In the genomic region with DNA sequence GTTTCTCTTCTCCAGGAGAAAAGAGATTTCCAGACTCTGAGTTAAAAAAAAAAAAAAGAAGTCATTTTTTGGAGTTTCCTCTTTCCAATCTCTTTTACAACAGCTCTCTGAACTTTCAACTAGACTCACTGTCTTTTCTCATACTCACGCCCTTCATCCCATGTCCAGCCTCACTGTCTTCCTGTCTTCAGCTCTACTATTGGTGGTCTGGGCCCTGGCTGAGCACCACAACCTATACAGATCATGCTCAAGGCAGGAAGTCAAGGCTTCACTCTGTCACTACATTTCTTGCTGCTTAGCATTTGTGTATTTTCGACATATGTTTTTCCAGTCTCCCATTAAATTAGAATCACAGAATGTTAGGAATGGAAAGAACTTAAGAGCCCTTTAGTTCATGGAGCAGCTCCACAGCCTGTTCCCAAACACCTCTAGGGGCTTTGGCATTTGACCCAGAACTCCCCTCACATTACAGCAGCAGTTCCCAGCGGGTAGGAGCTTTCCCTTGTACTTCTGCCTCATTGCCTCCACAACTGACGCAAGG, we compare ENCODE assay signal across 26 cellular contexts.
DNase-seq lines count a peak whose midpoint lies in the region; ATAC-seq and TF ChIP-seq lines count a peak whose summit lies in the region.
"Had no signal": no experiment of that assay in that cellular context is flagged by ENCODE, and none has a peak within 500 bp of the region (broad histone marks: within the 10 kb centered on the region; RNA-seq: fewer than 3 reads in every experiment).

No MANE protein-coding gene starts in this region.

- peak; percentile 19 for DNase-seq in NOMO-1 treated with DMSO at 0.1 percent for 48 hours (lab: John Stamatoyannopoulos, UW; ENCODE audit: unreplicated experiment)
- no peak for DNase-seq in NOMO-1 treated with dmso at 0.1 percent for 144 hours (lab: John Stamatoyannopoulos, UW; ENCODE audit: unreplicated experiment)
- no peak for DNase-seq in fibroblast of lung (ENCODE audit: low read depth in 2 of 2)
- no peak for DNase-seq in NCI-H774 (lab: John Stamatoyannopoulos, UW)
- DNase-seq in GM10248 (ENCODE audit: extremely low spot score), result no peak
- DNase-seq: 8988T; activated CD4-positive, CD25-positive, alpha-beta regulatory T cell; activated T-cell treated with anti-CD3 and anti-CD28 coated beads for 4 hours; Calu3; dorsolateral prefrontal cortex; gastrocnemius medialis; GOT3; hippocampal formation; MM.1S; NCI-H1694; NCI-H2171; NCI-H526; nucleus accumbens; retina; RPMI8226 had no signal

- no peaks in the 10 kb centered on the region for H3F3A ChIP-seq in Loucy (ENCODE audit: low read depth)

- ATAC-seq in HG02970 (IDR thresholded peaks at IDR 0.05; ENCODE audit: low FRiP score, unreplicated experiment), result no peak

- no peaks in the 10 kb centered on the region for H3K9me2 ChIP-seq in Loucy (replicated peaks; ENCODE audit: low read depth, low read length)

- H3K36me3 ChIP-seq in Loucy (ENCODE audit: insufficient read depth, low read length) (no peaks in the 10 kb centered on the region), fibroblast of lung (ENCODE audit: control insufficient read depth, insufficient read depth, low read length) (no peaks in the 10 kb centered on the region), parathyroid adenoma (ENCODE audit: control insufficient read depth, insufficient read depth, low read length) (no peaks in the 10 kb centered on the region)
- H3K36me3 ChIP-seq: BLaER1, cardiac muscle cell, gastrocnemius medialis had no signal

- H3K9me3 ChIP-seq in Loucy (ENCODE audit: insufficient read depth, low read depth, low read length) (no peaks in the 10 kb centered on the region), fibroblast of lung (ENCODE audit: control insufficient read depth, insufficient read depth, low read depth, low read length) (no peaks in the 10 kb centered on the region), parathyroid adenoma (ENCODE audit: control insufficient read depth, low read length) (no peaks in the 10 kb centered on the region)
- H3K9me3 ChIP-seq: BLaER1, gastrocnemius medialis had no signal

- H4K20me1 ChIP-seq in Loucy (ENCODE audit: insufficient read depth, low read length, poor library complexity, severe bottlenecking), result no peaks in the 10 kb centered on the region
- no peaks in the 10 kb centered on the region for H4K20me1 ChIP-seq in fibroblast of lung (ENCODE audit: control insufficient read depth, extremely low read depth, insufficient read depth, low read length)
- H4K20me1 ChIP-seq: BLaER1 had no signal

- H2AFZ ChIP-seq in Loucy (ENCODE audit: low read length) (peak overlapping the region; percentile 49; the same call in 1 of the 2 replicates), fibroblast of lung (ENCODE audit: low read length) (peak overlapping the region; percentile 42), parathyroid adenoma (peak overlapping the region; percentile 1)

- H3K9ac ChIP-seq in Loucy (ENCODE audit: low read depth, low read length, poor library complexity, severe bottlenecking) (no peak overlapping the region), fibroblast of lung (ENCODE audit: insufficient read depth, low read length) (no peak overlapping the region), parathyroid adenoma (no peak overlapping the region)
- H3K9ac ChIP-seq: BLaER1 had no signal

- no peak for TF ChIP-seq CTCF in Loucy (conservative IDR thresholded peaks at IDR 0.05; ENCODE audit: low read length)
- no peak for TF ChIP-seq CTCF in fibroblast of lung (conservative IDR thresholded peaks at IDR 0.05 in 1 of 2, IDR thresholded peaks at IDR 0.05 in 1 of 2; ENCODE audit: low read depth in 1 of 2, low read length in 2 of 2)
- no peak for TF ChIP-seq CTCF in parathyroid adenoma (IDR thresholded peaks at IDR 0.05)
- no peak for TF ChIP-seq CTCF in GM10248 (IDR thresholded peaks at IDR 0.05; ENCODE audit: control extremely low read depth, extremely low read depth, low read depth, missing control alignments)

- H3K79me2 ChIP-seq in Loucy (ENCODE audit: insufficient read depth, low read length) (no peaks in the 10 kb centered on the region), fibroblast of lung (ENCODE audit: control insufficient read depth, insufficient read depth, low read length) (no peaks in the 10 kb centered on the region), parathyroid adenoma (no peaks in the 10 kb centered on the region)

- H3K4me2 ChIP-seq in Loucy (ENCODE audit: low read depth, low read length, poor library complexity, severe bottlenecking) (no peak overlapping the region), fibroblast of lung (ENCODE audit: extremely low read depth, insufficient read depth, low read length) (no peak overlapping the region), parathyroid adenoma (ENCODE audit: low read length) (no peak overlapping the region)
- H3K4me2 ChIP-seq: BLaER1 had no signal

- H3K4me1 ChIP-seq in Loucy (ENCODE audit: insufficient read depth, low read length, poor library complexity, severe bottlenecking) (peaks cover 6% of the 10 kb centered on the region), fibroblast of lung (ENCODE audit: control insufficient read depth, extremely low read depth, insufficient read depth, low read length) (peaks cover 9% of the 10 kb centered on the region), parathyroid adenoma (peaks cover 4% of the 10 kb centered on the region)
- H3K4me1 ChIP-seq: BLaER1 had no signal

- peak overlapping the region; percentile 61 for H3K27ac ChIP-seq in fibroblast of lung (ENCODE audit: insufficient read depth, low read length)
- H3K27ac ChIP-seq in parathyroid adenoma, result no peak overlapping the region
- H3K27ac ChIP-seq: BLaER1, cardiac muscle cell, dorsolateral prefrontal cortex, gastrocnemius medialis had no signal

- CTCF ChIA-PET in GM10248 (lab: Yijun Ruan, JAX), result interaction anchor here (1.4 to 2.0 kb wide), 3 partner anchors 16 to 277 kb away, joined by 5 to 11 read pairs (median 5); no protein-coding TSS in a partner anchor

- POLR2A ChIA-PET in GM10248 (lab: Yijun Ruan, JAX), result no interaction called here

- no peaks in the 10 kb centered on the region for H3K27me3 ChIP-seq in Loucy (ENCODE audit: insufficient read depth, low read length, poor library complexity, severe bottlenecking)
- H3K27me3 ChIP-seq in fibroblast of lung (ENCODE audit: control insufficient read depth, insufficient read depth, low read length), result no peaks in the 10 kb centered on the region
- H3K27me3 ChIP-seq in parathyroid adenoma (ENCODE audit: control insufficient read depth, insufficient read depth, low read length), result no peaks in the 10 kb centered on the region
- H3K27me3 ChIP-seq: BLaER1, cardiac muscle cell, dorsolateral prefrontal cortex, gastrocnemius medialis had no signal

- H3K4me3 ChIP-seq in Loucy (ENCODE audit: low read length, poor library complexity, severe bottlenecking), result no peak overlapping the region
- no peak overlapping the region for H3K4me3 ChIP-seq in fibroblast of lung (replicated peaks in 1 of 4; ENCODE audit: control extremely low read depth in 1 of 4, insufficient read depth in 1 of 4, low read depth in 3 of 4, low read length in 4 of 4)
- no peak overlapping the region for H3K4me3 ChIP-seq in parathyroid adenoma (ENCODE audit: low read depth, low read length)
- H3K4me3 ChIP-seq: BLaER1, cardiac muscle cell, dorsolateral prefrontal cortex, gastrocnemius medialis, lung had no signal
